9 cellular contexts compared by ENCODE assay signal in genomic region chr13:59906413-59907027, GRCh38.
A peak's percentile ranks its signal among the peaks of the same experiment; 100 is the strongest.
DNase-seq lines count a peak whose midpoint lies in the region; ATAC-seq and TF ChIP-seq lines count a peak whose summit lies in the region.
"Had no signal": no experiment of that assay in that cellular context is flagged by ENCODE, and none has a peak within 500 bp of the region (broad histone marks: within the 10 kb centered on the region; RNA-seq: fewer than 3 reads in every experiment).

No MANE protein-coding gene starts in this region.

- H3K4me3 ChIP-seq in HEK293 (ENCODE audit: low read depth, low read length) (no peak overlapping the region), SK-N-SH (ENCODE audit: low read depth in 2 of 2, low read length in 1 of 2) (no peak overlapping the region)

- TF ChIP-seq EP300 in SK-N-SH (IDR thresholded peaks at IDR 0.05; ENCODE audit: borderline replicate concordance in 1 of 2, low read depth in 1 of 2, low read length in 1 of 2), result no peak

- H4K20me1 ChIP-seq in SK-N-SH (ENCODE audit: insufficient read depth), result no peaks in the 10 kb centered on the region

- H3K27ac Mint-ChIP-seq in glutamatergic neuron (ENCODE audit: unreplicated experiment) (no peak overlapping the region), type B pancreatic cell (no peak overlapping the region)
- H3K27ac Mint-ChIP-seq in activated T-cell treated with anti-CD3 and anti-CD28 coated beads, Interleukin-2, amount 50 U/mL, for 72 hours, result no peak overlapping the region

- no peaks in the 10 kb centered on the region for H3K4me1 ChIP-seq in HEK293 (ENCODE audit: control insufficient read depth, insufficient read depth, low read length)
- peaks cover 0 to 15% of the 10 kb centered on the region in 2 experiments; a peak in 2 of 4 replicates for H3K4me1 ChIP-seq in SK-N-SH (ENCODE audit: control insufficient read depth in 1 of 2, insufficient read depth in 2 of 2, low read depth in 1 of 2, low read length in 1 of 2)

- H2AFZ ChIP-seq in SK-N-SH (ENCODE audit: low read depth), result peak overlapping the region; percentile 53

- CTCF ChIA-PET in HEK293 (lab: Yijun Ruan, JAX) (interaction anchor here (0.6 to 1.0 kb wide), 7 partner anchors 11 to 418 kb away, joined by 3 to 4 read pairs (median 4); no protein-coding TSS in a partner anchor), SK-N-SH (lab: Yijun Ruan, JAX) (interaction anchor here (0.6 to 2.6 kb wide), 41 partner anchors 8 to 625 kb away, joined by 3 to 23 read pairs (median 4); no protein-coding TSS in a partner anchor)

- peaks cover 1% of the 10 kb centered on the region for H3K9me3 Mint-ChIP-seq in glutamatergic neuron (ENCODE audit: unreplicated experiment)
- no peaks in the 10 kb centered on the region for H3K9me3 Mint-ChIP-seq in type B pancreatic cell
- no peaks in the 10 kb centered on the region for H3K9me3 Mint-ChIP-seq in activated T-cell treated with anti-CD3 and anti-CD28 coated beads, Interleukin-2, amount 50 U/mL, for 72 hours

- H3K9me2 ChIP-seq in SK-N-SH, result no peaks in the 10 kb centered on the region

- H3K36me3 ChIP-seq in HEK293 (ENCODE audit: control insufficient read depth in 2 of 2, insufficient read depth in 1 of 2, low read length in 2 of 2), result no peaks in the 10 kb centered on the region
- H3K36me3 ChIP-seq in SK-N-SH (replicated peaks in 1 of 2; ENCODE audit: control insufficient read depth in 1 of 2, insufficient read depth in 2 of 2, low read length in 1 of 2), result peaks cover 0 to 5% of the 10 kb centered on the region in 2 experiments

- ATAC-seq in activated T-cell treated with anti-CD3 and anti-CD28 coated beads, Interleukin-2, amount 50 U/mL, for 72 hours (replicated peaks in 1 of 2), result no peak

- H3K9me3 ChIP-seq in HEK293 (ENCODE audit: control insufficient read depth, insufficient read depth, low read depth, low read length) (no peaks in the 10 kb centered on the region), SK-N-SH (no peaks in the 10 kb centered on the region)

- H3K4me1 Mint-ChIP-seq in glutamatergic neuron (ENCODE audit: low read depth, unreplicated experiment) (peaks cover 1% of the 10 kb centered on the region), type B pancreatic cell (ENCODE audit: unreplicated experiment) (peaks cover 7% of the 10 kb centered on the region)
- H3K4me1 Mint-ChIP-seq in activated T-cell treated with anti-CD3 and anti-CD28 coated beads, Interleukin-2, amount 50 U/mL, for 72 hours (ENCODE audit: low read depth), result peaks cover 2% of the 10 kb centered on the region

- H3K4me2 ChIP-seq in SK-N-SH, result no peak overlapping the region

- H3K9ac ChIP-seq in SK-N-SH, result peak overlapping the region; percentile 17; the same call in 1 of the 2 replicates

- no peaks in the 10 kb centered on the region for H3K79me2 ChIP-seq in SK-N-SH (ENCODE audit: insufficient read depth)

- no peaks in the 10 kb centered on the region for H3K27me3 ChIP-seq in SK-N-SH (ENCODE audit: insufficient read depth)

- H3K4me3 Mint-ChIP-seq in glutamatergic neuron (ENCODE audit: unreplicated experiment), result no peak overlapping the region
- H3K4me3 Mint-ChIP-seq in type B pancreatic cell, result no peak overlapping the region
- no peak overlapping the region for H3K4me3 Mint-ChIP-seq in activated T-cell treated with anti-CD3 and anti-CD28 coated beads, Interleukin-2, amount 50 U/mL, for 72 hours

- peaks cover 2% of the 10 kb centered on the region for H3K27me3 Mint-ChIP-seq in glutamatergic neuron (ENCODE audit: unreplicated experiment)
- no peaks in the 10 kb centered on the region for H3K27me3 Mint-ChIP-seq in type B pancreatic cell
- no peaks in the 10 kb centered on the region for H3K27me3 Mint-ChIP-seq in activated T-cell treated with anti-CD3 and anti-CD28 coated beads, Interleukin-2, amount 50 U/mL, for 72 hours (ENCODE audit: low read depth)

- no peak overlapping the region for H3K27ac ChIP-seq in HEK293 (ENCODE audit: extremely low read depth, low read depth, low read length)
- H3K27ac ChIP-seq in SK-N-SH (ENCODE audit: low read depth in 2 of 2, low read length in 1 of 2), result peak overlapping the region in 1 of 2 experiments; percentile 23; a peak in 1 of 4 replicates
- H3K27ac ChIP-seq: epithelial cell of prostate had no signal

- no peak for TF ChIP-seq CTCF in HEK293 (tag by site-specific recombination; IDR thresholded peaks at IDR 0.05)
- TF ChIP-seq CTCF in SK-N-SH (IDR thresholded peaks at IDR 0.05), result peak; percentile 82
- TF ChIP-seq CTCF in glutamatergic neuron (IDR thresholded peaks at IDR 0.05; ENCODE audit: partially characterized antibody, unreplicated experiment), result peak; percentile 50
- TF ChIP-seq CTCF in type B pancreatic cell (conservative IDR thresholded peaks at IDR 0.05), result peak; percentile 73

- DNase-seq in Ammon's horn (ENCODE audit: low spot score) (peak; percentile 44), SK-N-SH (peak; percentile 27), glutamatergic neuron (no peak), type B pancreatic cell (ENCODE audit: extremely low spot score, unreplicated experiment) (no peak)
- no peak for DNase-seq in effector CD8-positive, alpha-beta T cell (lab: John Stamatoyannopoulos, UW)
- no peak for DNase-seq in activated T-cell treated with anti-CD3 and anti-CD28 coated beads, Interleukin-2, amount 50 U/mL, for 72 hours
- no peak for DNase-seq in activated CD4-positive, alpha-beta T cell treated with anti-CD3 and anti-CD28 coated beads, Interleukin-2, amount 50 U/mL, for 48 hours

- H3F3A ChIP-seq in SK-N-SH (replicated peaks; ENCODE audit: insufficient read depth), result peaks cover 6% of the 10 kb centered on the region

- peak; percentile 91 for TF ChIP-seq RAD21 in SK-N-SH (IDR thresholded peaks at IDR 0.05; ENCODE audit: low read length)

- H3K36me3 Mint-ChIP-seq in glutamatergic neuron (ENCODE audit: unreplicated experiment), result no peaks in the 10 kb centered on the region
- H3K36me3 Mint-ChIP-seq in type B pancreatic cell, result no peaks in the 10 kb centered on the region
- H3K36me3 Mint-ChIP-seq in activated T-cell treated with anti-CD3 and anti-CD28 coated beads, Interleukin-2, amount 50 U/mL, for 72 hours (ENCODE audit: insufficient read depth in 2 of 2), result peaks cover 0 to 5% of the 10 kb centered on the region in 2 donors

- POLR2A ChIA-PET in HEK293 (lab: Yijun Ruan, JAX) (no interaction called here), SK-N-SH (lab: Yijun Ruan, JAX) (no interaction called here)

- WGBS in SK-N-SH (ENCODE audit: low lambda C conversion rate), result 41% methylated on average over 6 of the region's 6 CpGs

TF ChIP-seq in HEK293, 187 proteins besides CTCF, POLR2A, EP300 and RAD21:
- TF ChIP-seq ZNF654 (tag by site-specific recombination; IDR thresholded peaks at IDR 0.05; ENCODE audit: low read depth), result peak; percentile 31
- no peak for TF ChIP-seq ZNF555 (tag by site-specific recombination; conservative IDR thresholded peaks at IDR 0.05)
TF ChIP-seq in HEK293: peak in this region for 1.

TF ChIP-seq in SK-N-SH, 30 proteins besides CTCF, POLR2A, EP300 and RAD21:
- TF ChIP-seq RXRA (IDR thresholded peaks at IDR 0.05; ENCODE audit: borderline replicate concordance, low read depth) (no peak), SMC3 (IDR thresholded peaks at IDR 0.05; ENCODE audit: low read depth, low read length) (peak; percentile 66), MEF2A (IDR thresholded peaks at IDR 0.05; ENCODE audit: borderline replicate concordance, low read depth) (no peak)

Comparison
In these comparisons a context has a peak if more than half of its experiments do, and no peak if none do; other contexts are left out.
1. DNase-seq: peak in Ammon's horn (single experiment) and SK-N-SH (single experiment); none in glutamatergic neuron (single experiment), type B pancreatic cell (single experiment), effector CD8-positive, alpha-beta T cell (single experiment), activated T-cell treated with anti-CD3 and anti-CD28 coated beads, Interleukin-2, amount 50 U/mL, for 72 hours (0 of 2) and activated CD4-positive, alpha-beta T cell treated with anti-CD3 and anti-CD28 coated beads, Interleukin-2, amount 50 U/mL, for 48 hours (0 of 2).